9 cellular contexts compared by ENCODE assay signal in genomic region chr9:35051069-35051967, GRCh38. TPM values are rescaled to one million over a fixed set of nuclear protein-coding genes. Genes with fewer than 3 reads are reported as not detected.
DNase-seq lines count a peak whose midpoint lies in the region; ATAC-seq and TF ChIP-seq lines count a peak whose summit lies in the region.
"Had no signal": no experiment of that assay in that cellular context is flagged by ENCODE, and none has a peak within 500 bp of the region (broad histone marks: within the 10 kb centered on the region; RNA-seq: fewer than 3 reads in every experiment).

No MANE protein-coding gene starts in this region.

- H3K36me3 ChIP-seq in H7 (replicated peaks; ENCODE audit: control insufficient read depth, insufficient read depth, low read length) (peaks cover 5% of the 10 kb centered on the region), PC-9 (ENCODE audit: low read depth) (no peaks in the 10 kb centered on the region), heart left ventricle (peaks cover 0 to 92% (median 81%) of the 10 kb centered on the region in 9 donors), spleen (peaks cover 0 to 92% (median 66%) of the 10 kb centered on the region in 6 donors)

- WGBS in heart left ventricle, 4 donors: 69 to 75% (median 72%) methylated on average over 7 of the region's 7 CpGs
- 79 to 89% (median 83%) methylated on average over 7 of the region's 7 CpGs for whole genome bisulfite sequencing in spleen, 5 donors

- no peak overlapping the region for H2AFZ ChIP-seq in PC-9

- no peaks in the 10 kb centered on the region for H3K27me3 Mint-ChIP-seq in activated naive CD4-positive, alpha-beta T cell treated with anti-CD3 and anti-CD28 coated beads for 36 hours (ENCODE audit: low read depth)

- H4K20me1 ChIP-seq in PC-9 (ENCODE audit: insufficient read depth): no peaks in the 10 kb centered on the region

- CTCF ChIA-PET in PC-9 (lab: Charles Lee): interaction anchor here (0.7 to 1.4 kb wide), 6 partner anchors 22 to 594 kb away, joined by 3 to 11 read pairs (median 4); partner anchors contain the start of genes PIGO and STOML2
- CTCF ChIA-PET in activated naive CD4-positive, alpha-beta T cell treated with anti-CD3 and anti-CD28 coated beads for 36 hours (lab: Charles Lee): interaction anchor here (0.6 to 3.4 kb wide), 32 partner anchors 9 to 663 kb away, joined by 3 to 65 read pairs (median 5); partner anchors contain the start of genes FANCG and VCP

- peaks cover 37% of the 10 kb centered on the region for H3K36me3 Mint-ChIP-seq in activated naive CD4-positive, alpha-beta T cell treated with anti-CD3 and anti-CD28 coated beads for 36 hours (ENCODE audit: low read depth)

- H3K4me1 ChIP-seq in PC-9 (replicated peaks; ENCODE audit: insufficient read depth) (no peaks in the 10 kb centered on the region), heart left ventricle (peaks cover 0 to 13% (median 2%) of the 10 kb centered on the region in 12 donors), spleen (no peaks in the 10 kb centered on the region)

- H3K9me2 ChIP-seq in PC-9 (ENCODE audit: insufficient read depth): no peaks in the 10 kb centered on the region

- H3K27me3 ChIP-seq in H7 (ENCODE audit: control insufficient read depth, insufficient read depth, low read length) (no peaks in the 10 kb centered on the region), PC-9 (ENCODE audit: insufficient read depth, low read depth) (no peaks in the 10 kb centered on the region), heart left ventricle (no peaks in the 10 kb centered on the region), spleen (replicated peaks in 1 of 7) (no peaks in the 10 kb centered on the region)

- DNase-seq in CMK (ENCODE audit: low read depth) (peak; percentile 47), H7 (peak; percentile 67), PC-9 (peak in 1 of 2 experiments; percentile 25), heart left ventricle (peak in 3 of 5 donors; percentile 30 to 45 (median 42)), spleen (no peak)
- peak; percentile 71 for DNase-seq in activated naive CD4-positive, alpha-beta T cell treated with anti-CD3 and anti-CD28 coated beads for 36 hours

- no peaks in the 10 kb centered on the region for H3K9me3 Mint-ChIP-seq in activated naive CD4-positive, alpha-beta T cell treated with anti-CD3 and anti-CD28 coated beads for 36 hours

- no peak overlapping the region for H3K4me2 ChIP-seq in PC-9

- no TSS peak for BruUV-seq in PC-9 (replicated peaks; lab: Mats Ljungman, UMichigan)

- H3K4me3 ChIP-seq in H7 (ENCODE audit: insufficient read depth, low read depth, low read length) (no peak overlapping the region), PC-9 (no peak overlapping the region), heart left ventricle (no peak overlapping the region), spleen (no peak overlapping the region)
- H3K4me3 ChIP-seq: skin epidermis had no signal

- no peaks in the 10 kb centered on the region for H3K79me2 ChIP-seq in PC-9 (ENCODE audit: low read depth)

- peak; percentile 73 for TF ChIP-seq CTCF in PC-9 (conservative IDR thresholded peaks at IDR 0.05)
- TF ChIP-seq CTCF in heart left ventricle (IDR thresholded peaks at IDR 0.05): peak; percentile 46 to 74 (median 64)
- peak; percentile 23 to 74 (median 60) for TF ChIP-seq CTCF in spleen (IDR thresholded peaks at IDR 0.05 in 8 of 11, conservative IDR thresholded peaks at IDR 0.05 in 3 of 11)

- H3K27ac Mint-ChIP-seq in activated naive CD4-positive, alpha-beta T cell treated with anti-CD3 and anti-CD28 coated beads for 36 hours: no peak overlapping the region

- POLR2A ChIA-PET in PC-9 (lab: Charles Lee; ENCODE audit: unreplicated experiment): no interaction called here

- H3K4me3 Mint-ChIP-seq in activated naive CD4-positive, alpha-beta T cell treated with anti-CD3 and anti-CD28 coated beads for 36 hours: no peak overlapping the region

- ATAC-seq in heart left ventricle: peak; percentile 84 to 90 (median 89)
- no peak for ATAC-seq in GM19023 (IDR thresholded peaks at IDR 0.05; ENCODE audit: unreplicated experiment)
- no peak for ATAC-seq in GM21381 (IDR thresholded peaks at IDR 0.05; ENCODE audit: unreplicated experiment)

- intact Hi-C loops in PC-9 (cut with micrococcal nuclease; ENCODE audit: unreplicated experiment) (no loop called here), heart left ventricle (cut with DNase I) (loop anchor here in 3 of 10 donors (2.0 to 5.0 kb wide), 2 partner anchors 153 to 154 kb away; a partner anchor contains a TSS), spleen (cut with DNase I; ENCODE audit: low total_unique reads) (no loop called here)
- intact Hi-C loops in activated naive CD4-positive, alpha-beta T cell treated with anti-CD3 and anti-CD28 coated beads for 36 hours (cut with micrococcal nuclease): loop anchor here (1.0 to 5.0 kb wide), 4 partner anchors 50 to 289 kb away; partner anchors contain the start of gene DNAJB5

- H3K9me3 ChIP-seq in PC-9 (ENCODE audit: insufficient read depth, low read depth) (no peaks in the 10 kb centered on the region), heart left ventricle (no peaks in the 10 kb centered on the region), spleen (no peaks in the 10 kb centered on the region)

- H3K4me1 Mint-ChIP-seq in activated naive CD4-positive, alpha-beta T cell treated with anti-CD3 and anti-CD28 coated beads for 36 hours (ENCODE audit: low read depth): no peaks in the 10 kb centered on the region

- H3K27ac ChIP-seq in PC-9: no peak overlapping the region
- peak overlapping the region in 9 of 12 donors; percentile 2 to 58 (median 40) for H3K27ac ChIP-seq in heart left ventricle
- H3K27ac ChIP-seq in spleen: peak overlapping the region in 2 of 8 donors; percentile 15 to 18
- H3K27ac ChIP-seq: skin epidermis had no signal

- TF ChIP-seq POLR2A in heart left ventricle (IDR thresholded peaks at IDR 0.05) (no peak), spleen (IDR thresholded peaks at IDR 0.05) (no peak)

- peaks cover 12% of the 10 kb centered on the region; the same call in 1 of the 2 replicates for H3F3A ChIP-seq in PC-9 (ENCODE audit: insufficient read depth, low read depth)

RNA-seq across cellular contexts. Expression of gene VCP, which starts 21.1 kb away (rescaled TPM):
- total RNA-seq in H7 (2014; rRNA removed; shearing (Covaris generic)): 509 and 709 TPM in 2 replicates
- total RNA-seq in PC-9 (2021) (200 and 216 TPM in 2 replicates), heart left ventricle (100 to 1,000 TPM; 221 to 411 (median 279) TPM), spleen (100 to 1,000 TPM; 163 to 269 (median 194) TPM)
- 100 to 1,000 TPM; 218 to 226 TPM for total RNA-seq in activated naive CD4-positive, alpha-beta T cell treated with anti-CD3 and anti-CD28 coated beads for 36 hours
- polyA plus RNA-seq in heart left ventricle (100 to 1,000 TPM; 107 to 251 TPM), spleen (10 to 100 TPM; 48.5 to 84.5 (median 67.2) TPM)

RNA-seq across cellular contexts. Expression of gene FANCG, which starts 28.4 kb away (rescaled TPM):
- total RNA-seq in H7 (2014; rRNA removed; shearing (Covaris generic)): 87.1 and 89.6 TPM in 2 replicates
- total RNA-seq in PC-9 (2021) (45.3 and 48.7 TPM in 2 replicates), heart left ventricle (10 to 100 TPM in 1 of 9 donors, 1 to 10 TPM in 7, under 1 TPM in 1; 0.71 to 11.8 (median 2.9) TPM), spleen (10 to 100 TPM; 15.8 to 31.6 (median 22.6) TPM)
- 100 to 1,000 TPM; 109 to 118 TPM for total RNA-seq in activated naive CD4-positive, alpha-beta T cell treated with anti-CD3 and anti-CD28 coated beads for 36 hours
- polyA plus RNA-seq in heart left ventricle (1 to 10 TPM; 2.3 to 3.4 TPM), spleen (10 to 100 TPM; 20.5 to 37.5 (median 26.3) TPM)

RNA-seq across cellular contexts. Expression of gene PIGO, which starts 45.1 kb away (rescaled TPM):
- 29.6 and 29.8 TPM in 2 replicates for total RNA-seq in H7 (2014; rRNA removed; shearing (Covaris generic))
- total RNA-seq in PC-9 (2021): 18.2 and 20.3 TPM in 2 replicates
- total RNA-seq in activated naive CD4-positive, alpha-beta T cell treated with anti-CD3 and anti-CD28 coated beads for 36 hours: 10 to 100 TPM; 22.8 to 23.7 TPM
- total RNA-seq in heart left ventricle: 10 to 100 TPM in 2 of 9 donors, 1 to 10 TPM in 7; 7.0 to 13.1 (median 9.1) TPM
- 10 to 100 TPM in 1 of 2 donors, 1 to 10 TPM in 1; 8.6 to 12.0 TPM for polyA plus RNA-seq in heart left ventricle
- 10 to 100 TPM; 17.5 to 25.0 (median 21.0) TPM for total RNA-seq in spleen
- polyA plus RNA-seq in spleen: 10 to 100 TPM; 10.4 to 20.0 (median 19.7) TPM

RNA-seq across cellular contexts. Expression of gene STOML2, which starts 51.6 kb away (rescaled TPM):
- total RNA-seq in H7 (2014; rRNA removed; shearing (Covaris generic)): 211 and 244 TPM in 2 replicates
- 109 and 122 TPM in 2 replicates for total RNA-seq in PC-9 (2021)
- total RNA-seq in activated naive CD4-positive, alpha-beta T cell treated with anti-CD3 and anti-CD28 coated beads for 36 hours: 100 to 1,000 TPM; 165 to 168 TPM
- total RNA-seq in heart left ventricle: 100 to 1,000 TPM; 114 to 162 (median 130) TPM
- polyA plus RNA-seq in heart left ventricle: 100 to 1,000 TPM in 1 of 2 donors, 10 to 100 TPM in 1; 78.2 to 177 TPM
- 10 to 100 TPM; 54.2 to 75.5 (median 58.7) TPM for total RNA-seq in spleen
- 10 to 100 TPM; 56.9 to 80.7 (median 72.0) TPM for polyA plus RNA-seq in spleen

Comparison
In these comparisons a context has a peak if more than half of its experiments do, and no peak if none do; other contexts are left out.
1. ATAC-seq: peak in heart left ventricle (4 of 4); none in GM19023 (single experiment) and GM21381 (single experiment).
2. Peak in every context shown above with its lines, with median percentiles within 50 percentile points of each other: CTCF ChIP-seq.